ENCODE assay signal across 17 cellular contexts in the genomic region with DNA sequence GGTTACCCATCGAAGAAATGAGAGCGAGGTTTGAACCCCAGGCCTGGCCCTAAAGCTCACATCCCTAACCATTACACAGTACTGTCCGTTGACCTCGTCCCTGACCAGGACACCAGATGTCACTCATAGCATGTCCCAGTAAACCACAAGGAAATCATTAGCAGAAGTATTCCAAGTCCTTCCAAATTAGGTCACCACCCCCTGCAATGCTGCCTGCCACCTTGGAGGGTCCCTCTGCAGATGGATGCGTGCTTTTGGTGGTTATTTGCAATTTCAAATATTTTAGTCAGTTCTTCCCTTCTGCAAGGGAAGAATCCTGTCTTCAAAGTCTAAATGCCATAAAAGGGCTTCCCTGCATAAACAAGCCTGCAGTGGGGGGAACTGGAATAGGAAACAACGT.
DNase-seq lines count a peak whose midpoint lies in the region; ATAC-seq and TF ChIP-seq lines count a peak whose summit lies in the region.
"Had no signal": no experiment of that assay in that cellular context is flagged by ENCODE, and none has a peak within 500 bp of the region (broad histone marks: within the 10 kb centered on the region; RNA-seq: fewer than 3 reads in every experiment).

No MANE protein-coding gene starts in this region.

- POLR2A ChIA-PET in activated CD4-positive, alpha-beta T cell treated with anti-CD3 and anti-CD28 coated beads for 36 hours (lab: Charles Lee) = no interaction called here

- H3K36me3 Mint-ChIP-seq in mesothelial cell of epicardium = peaks cover 6% of the 10 kb centered on the region
- no peaks in the 10 kb centered on the region for H3K36me3 Mint-ChIP-seq in activated CD4-positive, alpha-beta T cell treated with anti-CD3 and anti-CD28 coated beads for 36 hours (ENCODE audit: low read depth)
- H3K36me3 Mint-ChIP-seq: CD8-positive, alpha-beta T cell had no signal

- in situ Hi-C loops in brain microvascular endothelial cell (cut with HindIII; ENCODE audit: low pct_ligation_motif_present, low sequenced_read_pairs) = no loop called here

- H3K36me3 ChIP-seq in brain microvascular endothelial cell (replicated peaks) = no peaks in the 10 kb centered on the region
- H3K36me3 ChIP-seq: sigmoid colon had no signal

- DNase-seq in AG10803 (ENCODE audit: low read depth) = peak; percentile 64
- DNase-seq in brain microvascular endothelial cell = no peak
- DNase-seq in mesothelial cell of epicardium (ENCODE audit: low spot score in 2 of 2, unreplicated experiment in 2 of 2) = no peak
- DNase-seq in SKM-1 (lab: John Stamatoyannopoulos, UW; ENCODE audit: unreplicated experiment) = no peak
- no peak for DNase-seq in NCI-H2196 (lab: John Stamatoyannopoulos, UW; ENCODE audit: unreplicated experiment)
- no peak for DNase-seq in activated CD4-positive, alpha-beta T cell treated with anti-CD3 and anti-CD28 coated beads for 36 hours
- DNase-seq: activated CD4-positive, alpha-beta T cell treated with anti-CD3 and anti-CD28 coated beads for 4 hours; CD8-positive, alpha-beta T cell; hippocampal formation; NCI-H1436; NCI-H2171 treated with DMSO at 0.1 percent for 48 hours; occipital lobe; sigmoid colon; stimulated activated CD4-positive, alpha-beta T cell treated with anti-CD3 and anti-CD28 coated beads, Interleukin-2, amount 100 ng/mL, for 24 hours; T-helper 9 cell had no signal

- no peak for ATAC-seq in activated CD4-positive, alpha-beta T cell treated with anti-CD3 and anti-CD28 coated beads for 36 hours
- ATAC-seq in GM18868 (IDR thresholded peaks at IDR 0.05; ENCODE audit: unreplicated experiment) = no peak
- ATAC-seq: CD8-positive, alpha-beta T cell had no signal

- TF ChIP-seq CTCF in AG10803 (conservative IDR thresholded peaks at IDR 0.05; ENCODE audit: low read length) (no peak), brain microvascular endothelial cell (IDR thresholded peaks at IDR 0.05; ENCODE audit: low read depth, low read length, missing control alignments) (peak; percentile 5), mesothelial cell of epicardium (IDR thresholded peaks at IDR 0.05; ENCODE audit: unreplicated experiment) (no peak)

- H3K4me3 Mint-ChIP-seq in mesothelial cell of epicardium = no peak overlapping the region
- no peak overlapping the region for H3K4me3 Mint-ChIP-seq in activated CD4-positive, alpha-beta T cell treated with anti-CD3 and anti-CD28 coated beads for 36 hours
- H3K4me3 Mint-ChIP-seq: CD8-positive, alpha-beta T cell had no signal

- H3K27me3 ChIP-seq in brain microvascular endothelial cell (replicated peaks) = no peaks in the 10 kb centered on the region
- H3K27me3 ChIP-seq: sigmoid colon had no signal

- TF ChIP-seq RAD21 in Ishikawa (IDR thresholded peaks at IDR 0.05; ENCODE audit: low read depth) = peak; percentile 35; the same call in 1 of the 2 replicates

- no peaks in the 10 kb centered on the region for H3K27me3 Mint-ChIP-seq in mesothelial cell of epicardium (ENCODE audit: low read depth)
- peaks cover 17% of the 10 kb centered on the region for H3K27me3 Mint-ChIP-seq in activated CD4-positive, alpha-beta T cell treated with anti-CD3 and anti-CD28 coated beads for 36 hours

- H3K9me3 Mint-ChIP-seq in mesothelial cell of epicardium = peaks cover 4% of the 10 kb centered on the region
- peaks cover 2% of the 10 kb centered on the region for H3K9me3 Mint-ChIP-seq in activated CD4-positive, alpha-beta T cell treated with anti-CD3 and anti-CD28 coated beads for 36 hours (ENCODE audit: low read depth)
- H3K9me3 Mint-ChIP-seq: CD8-positive, alpha-beta T cell had no signal

- no peak for TF ChIP-seq EP300 in Ishikawa (IDR thresholded peaks at IDR 0.05; ENCODE audit: borderline replicate concordance)

- H3K27ac Mint-ChIP-seq in mesothelial cell of epicardium = peak overlapping the region; percentile 5
- H3K27ac Mint-ChIP-seq in activated CD4-positive, alpha-beta T cell treated with anti-CD3 and anti-CD28 coated beads for 36 hours = no peak overlapping the region
- H3K27ac Mint-ChIP-seq: CD8-positive, alpha-beta T cell had no signal

- CTCF ChIA-PET in activated CD4-positive, alpha-beta T cell treated with anti-CD3 and anti-CD28 coated beads for 36 hours (lab: Charles Lee) = no interaction called here

- intact Hi-C loops in activated CD4-positive, alpha-beta T cell treated with anti-CD3 and anti-CD28 coated beads for 36 hours (cut with DNase I, micrococcal nuclease) = no loop called here

- no peak overlapping the region for H3K4me3 ChIP-seq in AG10803 (ENCODE audit: low read length)
- no peak overlapping the region for H3K4me3 ChIP-seq in brain microvascular endothelial cell (ENCODE audit: low read depth, low read length)
- H3K4me3 ChIP-seq: sigmoid colon had no signal

- H3K27ac ChIP-seq in brain microvascular endothelial cell = peak overlapping the region; percentile 65
- H3K27ac ChIP-seq: sigmoid colon had no signal

- H3K4me1 Mint-ChIP-seq in mesothelial cell of epicardium = peaks cover 40% of the 10 kb centered on the region
- no peaks in the 10 kb centered on the region for H3K4me1 Mint-ChIP-seq in activated CD4-positive, alpha-beta T cell treated with anti-CD3 and anti-CD28 coated beads for 36 hours

TF ChIP-seq in Ishikawa, 13 proteins besides CTCF, POLR2A, EP300 and RAD21:
- TF ChIP-seq TEAD4 (IDR thresholded peaks at IDR 0.05) = no peak
- TF ChIP-seq, protein P1, sequence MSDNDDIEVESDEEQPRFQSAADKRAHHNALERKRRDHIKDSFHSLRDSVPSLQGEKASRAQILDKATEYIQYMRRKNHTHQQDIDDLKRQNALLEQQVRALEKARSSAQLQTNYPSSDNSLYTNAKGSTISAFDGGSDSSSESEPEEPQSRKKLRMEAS (IDR thresholded peaks at IDR 0.05) = no peak
- TF ChIP-seq, protein P2, sequence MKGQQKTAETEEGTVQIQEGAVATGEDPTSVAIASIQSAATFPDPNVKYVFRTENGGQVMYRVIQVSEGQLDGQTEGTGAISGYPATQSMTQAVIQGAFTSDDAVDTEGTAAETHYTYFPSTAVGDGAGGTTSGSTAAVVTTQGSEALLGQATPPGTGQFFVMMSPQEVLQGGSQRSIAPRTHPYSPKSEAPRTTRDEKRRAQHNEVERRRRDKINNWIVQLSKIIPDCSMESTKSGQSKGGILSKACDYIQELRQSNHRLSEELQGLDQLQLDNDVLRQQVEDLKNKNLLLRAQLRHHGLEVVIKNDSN (IDR thresholded peaks at IDR 0.05) = no peak
- no peak for TF ChIP-seq YY1 (IDR thresholded peaks at IDR 0.05; ENCODE audit: low read depth)
- no peak for TF ChIP-seq CEBPB (IDR thresholded peaks at IDR 0.05)
- TF ChIP-seq TAF1 (IDR thresholded peaks at IDR 0.05; ENCODE audit: low read depth) = no peak
- TF ChIP-seq, protein P3, sequence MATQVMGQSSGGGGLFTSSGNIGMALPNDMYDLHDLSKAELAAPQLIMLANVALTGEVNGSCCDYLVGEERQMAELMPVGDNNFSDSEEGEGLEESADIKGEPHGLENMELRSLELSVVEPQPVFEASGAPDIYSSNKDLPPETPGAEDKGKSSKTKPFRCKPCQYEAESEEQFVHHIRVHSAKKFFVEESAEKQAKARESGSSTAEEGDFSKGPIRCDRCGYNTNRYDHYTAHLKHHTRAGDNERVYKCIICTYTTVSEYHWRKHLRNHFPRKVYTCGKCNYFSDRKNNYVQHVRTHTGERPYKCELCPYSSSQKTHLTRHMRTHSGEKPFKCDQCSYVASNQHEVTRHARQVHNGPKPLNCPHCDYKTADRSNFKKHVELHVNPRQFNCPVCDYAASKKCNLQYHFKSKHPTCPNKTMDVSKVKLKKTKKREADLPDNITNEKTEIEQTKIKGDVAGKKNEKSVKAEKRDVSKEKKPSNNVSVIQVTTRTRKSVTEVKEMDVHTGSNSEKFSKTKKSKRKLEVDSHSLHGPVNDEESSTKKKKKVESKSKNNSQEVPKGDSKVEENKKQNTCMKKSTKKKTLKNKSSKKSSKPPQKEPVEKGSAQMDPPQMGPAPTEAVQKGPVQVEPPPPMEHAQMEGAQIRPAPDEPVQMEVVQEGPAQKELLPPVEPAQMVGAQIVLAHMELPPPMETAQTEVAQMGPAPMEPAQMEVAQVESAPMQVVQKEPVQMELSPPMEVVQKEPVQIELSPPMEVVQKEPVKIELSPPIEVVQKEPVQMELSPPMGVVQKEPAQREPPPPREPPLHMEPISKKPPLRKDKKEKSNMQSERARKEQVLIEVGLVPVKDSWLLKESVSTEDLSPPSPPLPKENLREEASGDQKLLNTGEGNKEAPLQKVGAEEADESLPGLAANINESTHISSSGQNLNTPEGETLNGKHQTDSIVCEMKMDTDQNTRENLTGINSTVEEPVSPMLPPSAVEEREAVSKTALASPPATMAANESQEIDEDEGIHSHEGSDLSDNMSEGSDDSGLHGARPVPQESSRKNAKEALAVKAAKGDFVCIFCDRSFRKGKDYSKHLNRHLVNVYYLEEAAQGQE (IDR thresholded peaks at IDR 0.05; ENCODE audit: low read depth) = no peak
- TF ChIP-seq TCF12 (IDR thresholded peaks at IDR 0.05; ENCODE audit: low read depth) = no peak
- TF ChIP-seq ZBTB7A (IDR thresholded peaks at IDR 0.05; ENCODE audit: low read depth) = no peak
- TF ChIP-seq NFIC (IDR thresholded peaks at IDR 0.05) = no peak
- no peak for TF ChIP-seq CREB1 (IDR thresholded peaks at IDR 0.05; ENCODE audit: low read depth)
- no peak for TF ChIP-seq FOXM1 (IDR thresholded peaks at IDR 0.05; ENCODE audit: borderline replicate concordance, low read depth)
- no peak for TF ChIP-seq EGR1 (IDR thresholded peaks at IDR 0.05)
